In genomic region chr2:56017784-56018183, GRCh38 we compare ENCODE assay signal across 20 cellular contexts.
DNase-seq lines count a peak whose midpoint lies in the region; ATAC-seq and TF ChIP-seq lines count a peak whose summit lies in the region.
"Had no signal": no experiment of that assay in that cellular context is flagged by ENCODE, and none has a peak within 500 bp of the region (broad histone marks: within the 10 kb centered on the region; RNA-seq: fewer than 3 reads in every experiment).

No MANE protein-coding gene starts in this region.

- no peaks in the 10 kb centered on the region for H3K9me3 ChIP-seq in body of pancreas
- H3K9me3 ChIP-seq: SJCRH30 had no signal

- ATAC-seq in body of pancreas = no peak
- ATAC-seq: T-cell had no signal

- H3K4me1 ChIP-seq in body of pancreas = peaks cover 28% of the 10 kb centered on the region
- H3K4me1 ChIP-seq: SJCRH30 had no signal

- no peak for TF ChIP-seq POLR2A in body of pancreas (IDR thresholded peaks at IDR 0.05)

- H3K27ac ChIP-seq in body of pancreas = peak overlapping the region; percentile 36 to 78 (median 63)
- H3K27ac ChIP-seq: 22Rv1, C4-2B, SJCRH30 had no signal

- no peak overlapping the region for H3K4me3 Mint-ChIP-seq in chondrocyte (ENCODE audit: unreplicated experiment)
- H3K4me3 Mint-ChIP-seq: T-cell had no signal

- no peaks in the 10 kb centered on the region for H3K27me3 ChIP-seq in body of pancreas

- DNase-seq in NCI-H1092 treated with DMSO at 0.1 percent for 48 hours (lab: John Stamatoyannopoulos, UW) = peak; percentile 73
- DNase-seq in NCI-H1092 (lab: John Stamatoyannopoulos, UW) = no peak
- peak; percentile 47 for DNase-seq in D341Med (ENCODE audit: low spot score)
- no peak for DNase-seq in body of pancreas
- DNase-seq in lung microvascular endothelial cell (ENCODE audit: low read depth in 2 of 2) = peak; percentile 34 to 88
- no peak for DNase-seq in effector CD8-positive, alpha-beta T cell (lab: John Stamatoyannopoulos, UW)
- DNase-seq in chondrocyte (ENCODE audit: low spot score) = no peak
- no peak for DNase-seq in nucleus accumbens (lab: John Stamatoyannopoulos, UW)
- DNase-seq: ACHN, DMS79, Karpas-422, NCI-H1048, NCI-H1436 treated with DMSO at 0.1 percent for 48 hours, NCI-H2029 treated with DMSO at 0.1 percent for 48 hours, NCI-H446 treated with DMSO at 0.1 percent for 48 hours, OCI-M1, T-cell had no signal

- H3K4me1 Mint-ChIP-seq in chondrocyte (ENCODE audit: low read depth) = no peaks in the 10 kb centered on the region
- H3K4me1 Mint-ChIP-seq: T-cell had no signal

- H3K27ac Mint-ChIP-seq in chondrocyte (ENCODE audit: unreplicated experiment) = no peak overlapping the region
- H3K27ac Mint-ChIP-seq: T-cell had no signal

- no peaks in the 10 kb centered on the region for H3K36me3 Mint-ChIP-seq in chondrocyte (ENCODE audit: low read depth)
- H3K36me3 Mint-ChIP-seq: T-cell had no signal

- no peak overlapping the region for H3K4me3 ChIP-seq in body of pancreas
- H3K4me3 ChIP-seq: SJCRH30 had no signal

- no peaks in the 10 kb centered on the region for H3K9me3 Mint-ChIP-seq in chondrocyte (ENCODE audit: low read depth)
- H3K9me3 Mint-ChIP-seq: T-cell had no signal

- no peaks in the 10 kb centered on the region for H3K36me3 ChIP-seq in body of pancreas (replicated peaks in 1 of 2; ENCODE audit: insufficient read depth in 1 of 2, low read depth in 2 of 2)
- H3K36me3 ChIP-seq: SJCRH30 had no signal

- intact Hi-C loops in body of pancreas (cut with DNase I) = no loop called here

- TF ChIP-seq CTCF in body of pancreas (IDR thresholded peaks at IDR 0.05) = no peak
- no peak for TF ChIP-seq CTCF in chondrocyte (IDR thresholded peaks at IDR 0.05)

- peaks cover 36% of the 10 kb centered on the region for H3K27me3 Mint-ChIP-seq in chondrocyte (ENCODE audit: low read depth)
- H3K27me3 Mint-ChIP-seq: T-cell had no signal

Comparison
In these comparisons a context has a peak if more than half of its experiments do, and no peak if none do; other contexts are left out.
1. DNase-seq: peak in NCI-H1092 treated with DMSO at 0.1 percent for 48 hours (single experiment), D341Med (single experiment) and lung microvascular endothelial cell (2 of 2); none in NCI-H1092 (single experiment), body of pancreas (0 of 4), effector CD8-positive, alpha-beta T cell (single experiment), chondrocyte (single experiment) and nucleus accumbens (0 of 56).